ENCODE assay signal across 15 cellular contexts in genomic region chr15:99413955-99414754, GRCh38.
DNase-seq lines count a peak whose midpoint lies in the region; ATAC-seq and TF ChIP-seq lines count a peak whose summit lies in the region.
"Had no signal": no experiment of that assay in that cellular context is flagged by ENCODE, and none has a peak within 500 bp of the region (broad histone marks: within the 10 kb centered on the region; RNA-seq: fewer than 3 reads in every experiment).

No MANE protein-coding gene starts in this region.

- TF ChIP-seq CTCF in Panc1 (IDR thresholded peaks at IDR 0.05) (no peak), stomach (IDR thresholded peaks at IDR 0.05) (no peak)

- no peak overlapping the region for H3K27ac Mint-ChIP-seq in activated CD4-positive, alpha-beta memory T cell treated with anti-CD3 and anti-CD28 coated beads for 36 hours
- H3K27ac Mint-ChIP-seq: CD4-positive, CD25-positive, alpha-beta regulatory T cell had no signal

- H3K4me2 ChIP-seq in BLaER1 treated with 17β-estradiol and CSF1 and Interleukin-3, amounts not matched to agents 10 nM and 100 nM: peak overlapping the region; percentile 51 to 86 (median 64)
- H3K4me2 ChIP-seq: A549 had no signal

- no peaks in the 10 kb centered on the region for H4K20me1 ChIP-seq in BLaER1 treated with 17β-estradiol and CSF1 and Interleukin-3, amounts not matched to agents 10 nM and 100 nM

- CTCF ChIA-PET in Panc1 (lab: Charles Lee): no interaction called here
- CTCF ChIA-PET in activated CD4-positive, alpha-beta memory T cell treated with anti-CD3 and anti-CD28 coated beads for 36 hours (lab: Charles Lee): no interaction called here

- peak overlapping the region in 5 of 11 experiments; percentile 10 to 50 (median 36); a peak in 7 of 22 replicates for H3K27ac ChIP-seq in BLaER1 treated with 17β-estradiol and CSF1 and Interleukin-3, amounts not matched to agents 10 nM and 100 nM
- H3K27ac ChIP-seq in Panc1 (ENCODE audit: low read length): no peak overlapping the region
- H3K27ac ChIP-seq in stomach: no peak overlapping the region
- H3K27ac ChIP-seq: A549 had no signal

- peaks cover 0 to 9% (median 0%) of the 10 kb centered on the region in 11 experiments; a peak in 2 of 22 replicates for H3K9me3 ChIP-seq in BLaER1 treated with 17β-estradiol and CSF1 and Interleukin-3, amounts not matched to agents 10 nM and 100 nM (replicated peaks in 1 of 11)
- H3K9me3 ChIP-seq in Panc1 (ENCODE audit: control insufficient read depth, insufficient read depth, low read depth, low read length) (no peaks in the 10 kb centered on the region), stomach (no peaks in the 10 kb centered on the region)
- H3K9me3 ChIP-seq: A549, HAP-1 had no signal

- POLR2A ChIA-PET in Panc1 (lab: Charles Lee): no interaction called here
- POLR2A ChIA-PET in activated CD4-positive, alpha-beta memory T cell treated with anti-CD3 and anti-CD28 coated beads for 36 hours (lab: Charles Lee): no interaction called here

- DNase-seq in Panc1 (ENCODE audit: low read depth, low spot score): no peak
- peak; percentile 18 for DNase-seq in stomach
- no peak for DNase-seq in Kasumi-1 (lab: John Stamatoyannopoulos, UW)
- DNase-seq in activated CD4-positive, alpha-beta memory T cell treated with anti-CD3 and anti-CD28 coated beads for 36 hours: no peak
- no peak for DNase-seq in SW480 (ENCODE audit: low spot score)
- DNase-seq: CD4-positive, CD25-positive, alpha-beta regulatory T cell; DMS79; NCI-H146; NCI-H2081 treated with DMSO at 0.1 percent for 48 hours; NCI-H2227 treated with DMSO at 0.1 percent for 48 hours; NCI-H526 had no signal

- H3K4me1 ChIP-seq in BLaER1 treated with 17β-estradiol and CSF1 and Interleukin-3, amounts not matched to agents 10 nM and 100 nM: peaks cover 23 to 55% (median 48%) of the 10 kb centered on the region in 10 experiments
- H3K4me1 ChIP-seq in Panc1 (ENCODE audit: control insufficient read depth, insufficient read depth, low read length) (no peaks in the 10 kb centered on the region), stomach (peaks cover 4 to 6% (median 4%) of the 10 kb centered on the region in 4 donors)
- H3K4me1 ChIP-seq: HAP-1 had no signal

- no peaks in the 10 kb centered on the region for H3K36me3 ChIP-seq in BLaER1 treated with 17β-estradiol and CSF1 and Interleukin-3, amounts not matched to agents 10 nM and 100 nM
- H3K36me3 ChIP-seq in Panc1 (ENCODE audit: control insufficient read depth, insufficient read depth, low read length): no peaks in the 10 kb centered on the region
- no peaks in the 10 kb centered on the region for H3K36me3 ChIP-seq in stomach
- H3K36me3 ChIP-seq: HAP-1 had no signal

- ATAC-seq in Panc1 (0 out of 2 replicates have a peak, but pooled peaks have one; percentile 20), esophagus mucosa (peak; percentile 9)

- H3K4me1 Mint-ChIP-seq in activated CD4-positive, alpha-beta memory T cell treated with anti-CD3 and anti-CD28 coated beads for 36 hours (ENCODE audit: low read depth): peaks cover 3% of the 10 kb centered on the region

- no peaks in the 10 kb centered on the region for H3K27me3 ChIP-seq in BLaER1 treated with 17β-estradiol and CSF1 and Interleukin-3, amounts not matched to agents 10 nM and 100 nM
- H3K27me3 ChIP-seq in Panc1 (ENCODE audit: control insufficient read depth, insufficient read depth, low read length): no peaks in the 10 kb centered on the region
- H3K27me3 ChIP-seq in stomach: no peaks in the 10 kb centered on the region

- no peak overlapping the region for H3K4me3 Mint-ChIP-seq in activated CD4-positive, alpha-beta memory T cell treated with anti-CD3 and anti-CD28 coated beads for 36 hours
- H3K4me3 Mint-ChIP-seq: CD4-positive, CD25-positive, alpha-beta regulatory T cell had no signal

- H3K27me3 Mint-ChIP-seq in activated CD4-positive, alpha-beta memory T cell treated with anti-CD3 and anti-CD28 coated beads for 36 hours: no peaks in the 10 kb centered on the region
- H3K27me3 Mint-ChIP-seq: CD4-positive, CD25-positive, alpha-beta regulatory T cell had no signal

- H3K9me3 Mint-ChIP-seq in activated CD4-positive, alpha-beta memory T cell treated with anti-CD3 and anti-CD28 coated beads for 36 hours: peaks cover 6% of the 10 kb centered on the region
- H3K9me3 Mint-ChIP-seq: CD4-positive, CD25-positive, alpha-beta regulatory T cell had no signal

- WGBS in stomach, 5 donors: 87 to 95% (median 88%) methylated on average over 12 to 21 of the region's 21 CpGs

- TF ChIP-seq POLR2A in stomach (IDR thresholded peaks at IDR 0.05): no peak

- in situ Hi-C loops in Panc1 (cut with HindIII; ENCODE audit: low pct_unique_long_range_greater_than_20kb, low sequenced_read_pairs): no loop called here

- peak overlapping the region in 5 of 11 experiments; percentile 4 to 50 (median 28); a peak in 5 of 22 replicates for H3K9ac ChIP-seq in BLaER1 treated with 17β-estradiol and CSF1 and Interleukin-3, amounts not matched to agents 10 nM and 100 nM

- no TSS peak for BruUV-seq in Panc1 (replicated peaks; lab: Mats Ljungman, UMichigan)

- H3K4me3 ChIP-seq in BLaER1 treated with 17β-estradiol and CSF1 and Interleukin-3, amounts not matched to agents 10 nM and 100 nM: no peak overlapping the region
- H3K4me3 ChIP-seq in Panc1 (ENCODE audit: low read depth in 2 of 2, low read length in 2 of 2) (no peak overlapping the region), stomach (no peak overlapping the region)
- H3K4me3 ChIP-seq: A549, HAP-1 had no signal

- no peak for TF ChIP-seq EP300 in stomach (IDR thresholded peaks at IDR 0.05)

- intact Hi-C loops in Panc1 (cut with micrococcal nuclease; ENCODE audit: unreplicated experiment) (no loop called here), stomach (cut with DNase I; ENCODE audit: low total_unique reads) (no loop called here)
- intact Hi-C loops in activated CD4-positive, alpha-beta memory T cell treated with anti-CD3 and anti-CD28 coated beads for 36 hours (cut with micrococcal nuclease): no loop called here

- no peaks in the 10 kb centered on the region for H3K36me3 Mint-ChIP-seq in activated CD4-positive, alpha-beta memory T cell treated with anti-CD3 and anti-CD28 coated beads for 36 hours
- H3K36me3 Mint-ChIP-seq: CD4-positive, CD25-positive, alpha-beta regulatory T cell had no signal
